18 cellular contexts compared by ENCODE assay signal in genomic region chr3:13318626-13319470, GRCh38.
"Had no signal": no experiment of that assay in that cellular context is flagged by ENCODE, and none has a peak within 500 bp of the region (broad histone marks: within the 10 kb centered on the region; RNA-seq: fewer than 3 reads in every experiment).

No MANE protein-coding gene starts in this region.

- H3K36me3 ChIP-seq: right atrium auricular region had no signal

- H3K27ac Mint-ChIP-seq: activated T-helper 1 cell treated with anti-CD3 and anti-CD28 coated beads, Interleukin-12 subunit alpha, Interleukin-12 subunit beta, Interleukin-2, Interleukin-4 antibody, amounts not matched to agents 30 ng/mL and 10 ng/mL and 1 ng/mL, durations not matched to agents 14 hours and 24 hours and 36 hours; progenitor cell of endocrine pancreas had no signal

- H3K27me3 Mint-ChIP-seq: naive thymus-derived CD8-positive, alpha-beta T cell; progenitor cell of endocrine pancreas had no signal

- H3K9me3 Mint-ChIP-seq: activated T-helper 1 cell treated with anti-CD3 and anti-CD28 coated beads, Interleukin-12 subunit alpha, Interleukin-12 subunit beta, Interleukin-2, Interleukin-4 antibody, amounts not matched to agents 30 ng/mL and 10 ng/mL and 1 ng/mL, durations not matched to agents 14 hours and 24 hours and 36 hours; naive thymus-derived CD8-positive, alpha-beta T cell had no signal

- H3K4me3 Mint-ChIP-seq: activated T-helper 1 cell treated with anti-CD3 and anti-CD28 coated beads, Interleukin-12 subunit alpha, Interleukin-12 subunit beta, Interleukin-2, Interleukin-4 antibody, amounts not matched to agents 30 ng/mL and 10 ng/mL and 1 ng/mL, durations not matched to agents 14 hours and 24 hours and 36 hours; naive thymus-derived CD8-positive, alpha-beta T cell had no signal

- H3K9me3 ChIP-seq: adrenal gland, right atrium auricular region, tibial nerve had no signal

- H3K27ac ChIP-seq: adrenal gland, coronary artery, right atrium auricular region, SK-N-MC, VCaP had no signal

- ATAC-seq: left ventricle myocardium superior; naive thymus-derived CD8-positive, alpha-beta T cell had no signal

- H3K4me3 ChIP-seq: adrenal gland, coronary artery, right atrium auricular region, SK-N-MC, tibial nerve had no signal

- H3K4me1 ChIP-seq: adrenal gland, right atrium auricular region had no signal

- DNase-seq: activated CD8-positive, alpha-beta memory T cell treated with anti-CD3 and anti-CD28 coated beads, Interleukin-2, amount 50 U/mL, for 48 hours; activated naive CD4-positive, alpha-beta T cell treated with Interleukin-2 at 50 U/mL for 16 hours; adrenal gland; effector CD4-positive, alpha-beta T cell; kidney glomerular epithelial cell; left ventricle myocardium superior; mesenchymal stem cell; naive thymus-derived CD8-positive, alpha-beta T cell; stimulated activated CD4-positive, alpha-beta T cell treated with anti-CD3 and anti-CD28 coated beads, Interleukin-2, amount 100 ng/mL, for 48 hours; stimulated activated naive CD4-positive, alpha-beta T cell treated with Interleukin-2 at 50 U/mL for 16 hours; substantia nigra had no signal

- H3K27me3 ChIP-seq: adrenal gland, right atrium auricular region, tibial nerve had no signal
